ENCODE assay signal across 14 cellular contexts in the genomic region with DNA sequence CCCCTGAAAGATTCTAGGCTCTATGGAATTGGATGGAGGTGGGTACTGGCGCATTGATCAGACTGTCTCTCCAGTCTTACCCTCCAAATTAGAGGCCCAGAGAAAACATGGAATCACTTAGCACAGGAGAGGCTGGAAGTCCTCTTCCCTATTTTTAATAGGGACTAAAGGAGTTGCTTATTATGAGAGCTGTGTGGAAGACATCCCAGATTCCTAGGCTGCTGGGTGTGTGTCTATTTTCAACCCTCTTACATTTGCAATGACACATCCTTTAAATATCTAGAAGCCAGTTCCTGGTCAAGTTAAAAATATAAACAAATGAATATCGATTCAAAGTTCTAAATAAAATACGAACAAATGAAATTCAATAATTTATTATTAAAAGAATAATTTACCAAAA. TPM values are rescaled to one million over a fixed set of nuclear protein-coding genes. Genes with fewer than 3 reads are reported as not detected.
DNase-seq lines count a peak whose midpoint lies in the region; ATAC-seq and TF ChIP-seq lines count a peak whose summit lies in the region.
"Had no signal": no experiment of that assay in that cellular context is flagged by ENCODE, and none has a peak within 500 bp of the region (broad histone marks: within the 10 kb centered on the region; RNA-seq: fewer than 3 reads in every experiment).

No MANE protein-coding gene starts in this region.

- H3K36me3 Mint-ChIP-seq in type B pancreatic cell = no peaks in the 10 kb centered on the region
- H3K36me3 Mint-ChIP-seq: activated naive CD4-positive, alpha-beta T cell treated with anti-CD3 and anti-CD28 coated beads, Interleukin-2, amount 50 U/mL, for 24 hours had no signal

- no peaks in the 10 kb centered on the region for H4K20me1 ChIP-seq in GM23248 (ENCODE audit: insufficient read depth)

- in situ Hi-C loops in GM23248 (cut with MboI) = no loop called here

- peak overlapping the region; percentile 57 for H2AFZ ChIP-seq in GM23248

- 0 out of 2 replicates have a peak, but pooled peaks cover 4% of the 10 kb centered on the region for H3F3A ChIP-seq in GM23248 (ENCODE audit: insufficient read depth)

- H3K9ac ChIP-seq in GM23248 = no peak overlapping the region
- no peak overlapping the region for H3K9ac ChIP-seq in adipocyte (ENCODE audit: low read length)

- intact Hi-C loops in heart right ventricle (cut with DNase I) = no loop called here

- no peak overlapping the region for H3K4me3 Mint-ChIP-seq in type B pancreatic cell
- H3K4me3 Mint-ChIP-seq: activated CD8-positive, alpha-beta memory T cell treated with anti-CD3 and anti-CD28 coated beads, Interleukin-2, amount 10 ng/mL, durations not matched to agents 7 days and 5 days; activated naive CD4-positive, alpha-beta T cell treated with anti-CD3 and anti-CD28 coated beads, Interleukin-2, amount 50 U/mL, for 24 hours had no signal

- H3K9me3 Mint-ChIP-seq in type B pancreatic cell = no peaks in the 10 kb centered on the region
- H3K9me3 Mint-ChIP-seq: activated naive CD4-positive, alpha-beta T cell treated with anti-CD3 and anti-CD28 coated beads, Interleukin-2, amount 50 U/mL, for 24 hours had no signal

- H3K36me3 ChIP-seq in GM23248 (ENCODE audit: low read depth) = no peaks in the 10 kb centered on the region
- H3K36me3 ChIP-seq in adipocyte (ENCODE audit: control insufficient read depth, insufficient read depth, low read length, severe bottlenecking) = no peaks in the 10 kb centered on the region
- H3K36me3 ChIP-seq in heart right ventricle = no peaks in the 10 kb centered on the region
- H3K36me3 ChIP-seq: spleen, thoracic aorta had no signal

- H3K9me3 ChIP-seq in GM23248 (ENCODE audit: low read depth) = no peaks in the 10 kb centered on the region
- no peaks in the 10 kb centered on the region for H3K9me3 ChIP-seq in adipocyte (ENCODE audit: control insufficient read depth, low read length)
- no peaks in the 10 kb centered on the region for H3K9me3 ChIP-seq in heart right ventricle
- H3K9me3 ChIP-seq: spleen, thoracic aorta had no signal

- H3K79me2 ChIP-seq in GM23248 (ENCODE audit: insufficient read depth) = no peaks in the 10 kb centered on the region

- H3K27me3 ChIP-seq in GM23248 (replicated peaks; ENCODE audit: insufficient read depth) (no peaks in the 10 kb centered on the region), adipocyte (replicated peaks; ENCODE audit: control insufficient read depth, insufficient read depth, low read length) (no peaks in the 10 kb centered on the region), heart right ventricle (no peaks in the 10 kb centered on the region)
- H3K27me3 ChIP-seq: spleen had no signal

- no peak for TF ChIP-seq CTCF in heart right ventricle (IDR thresholded peaks at IDR 0.05)
- no peak for TF ChIP-seq CTCF in type B pancreatic cell (conservative IDR thresholded peaks at IDR 0.05)

- no peaks in the 10 kb centered on the region for H3K4me1 Mint-ChIP-seq in type B pancreatic cell (ENCODE audit: unreplicated experiment)

- H3K4me2 ChIP-seq in GM23248 (ENCODE audit: unreplicated experiment) = peak overlapping the region; percentile 27

- no peak overlapping the region for H3K27ac ChIP-seq in GM23248
- peak overlapping the region in 8 of 10 donors; percentile 45 to 85 (median 72) for H3K27ac ChIP-seq in heart right ventricle
- H3K27ac ChIP-seq: thoracic aorta had no signal

- H3K4me1 ChIP-seq in GM23248 (ENCODE audit: insufficient read depth) = peaks cover 26% of the 10 kb centered on the region
- peaks cover 42% of the 10 kb centered on the region for H3K4me1 ChIP-seq in adipocyte (ENCODE audit: control insufficient read depth, insufficient read depth, low read length)
- peaks cover 0 to 57% (median 14%) of the 10 kb centered on the region in 9 donors for H3K4me1 ChIP-seq in heart right ventricle

- no peaks in the 10 kb centered on the region for H3K27me3 Mint-ChIP-seq in type B pancreatic cell
- H3K27me3 Mint-ChIP-seq: activated CD8-positive, alpha-beta memory T cell treated with anti-CD3 and anti-CD28 coated beads, Interleukin-2, amount 10 ng/mL, durations not matched to agents 7 days and 5 days; activated naive CD4-positive, alpha-beta T cell treated with anti-CD3 and anti-CD28 coated beads, Interleukin-2, amount 50 U/mL, for 24 hours had no signal

- H3K9me2 ChIP-seq in GM23248 (ENCODE audit: insufficient read depth) = no peaks in the 10 kb centered on the region

- WGBS in GM23248 (ENCODE audit: low coverage in 1 of 2, low lambda C conversion rate in 2 of 2, missing lambda C conversion rate in 2 of 2), 2 experiments = 2 to 5% methylated on average over 3 of the region's 3 CpGs
- WGBS in heart right ventricle, 2 donors = 58 to 69% methylated on average over 3 of the region's 3 CpGs

- no peak overlapping the region for H3K4me3 ChIP-seq in GM23248
- H3K4me3 ChIP-seq in adipocyte (ENCODE audit: low read length) = peak overlapping the region; percentile 32
- H3K4me3 ChIP-seq in heart right ventricle = no peak overlapping the region
- H3K4me3 ChIP-seq: spleen, thoracic aorta had no signal

- ATAC-seq in heart right ventricle (peak; percentile 74 to 94 (median 85)), GM19397 (IDR thresholded peaks at IDR 0.05; ENCODE audit: unreplicated experiment) (no peak)

- H3K27ac Mint-ChIP-seq in type B pancreatic cell = no peak overlapping the region
- H3K27ac Mint-ChIP-seq: activated naive CD4-positive, alpha-beta T cell treated with anti-CD3 and anti-CD28 coated beads, Interleukin-2, amount 50 U/mL, for 24 hours had no signal

- DNase-seq in GM23248 = peak; percentile 61
- DNase-seq in adipocyte (ENCODE audit: low read depth) = peak; percentile 46
- DNase-seq in heart right ventricle = peak in 1 of 2 donors; percentile 25
- peak; percentile 41 for DNase-seq in stromal cell of bone marrow (ENCODE audit: low read depth)
- no peak for DNase-seq in NCI-H2029 treated with DMSO at 0.1 percent for 48 hours (lab: John Stamatoyannopoulos, UW)
- DNase-seq in type B pancreatic cell (ENCODE audit: extremely low spot score, unreplicated experiment) = no peak
- DNase-seq: activated CD8-positive, alpha-beta memory T cell treated with anti-CD3 and anti-CD28 coated beads, Interleukin-2, amount 10 ng/mL, durations not matched to agents 7 days and 5 days; DMS153; NCI-H1105 treated with DMSO at 0.1 percent for 48 hours; NCI-H510A treated with DMSO at 0.1 percent for 48 hours; spleen had no signal

RNA-seq across cellular contexts. Expression of gene ARID2, which starts 58.3 kb away (rescaled TPM):
- total RNA-seq in GM23248 (2014; rRNA removed; shearing (Covaris generic)) = 11.6 and 12.1 TPM in 2 replicates
- polyA plus RNA-seq in GM23248 (2016; fragmentation: Nextera tagmentation; extraction: Ambion mirVana) (9.0 and 11.7 TPM in 2 replicates), heart right ventricle (10 to 100 TPM in 1 of 2 donors, 1 to 10 TPM in 1; 3.0 to 13.1 TPM)
- total RNA-seq in heart right ventricle (10 to 100 TPM; 13.4 to 28.8 (median 19.3) TPM), type B pancreatic cell (ENCODE audit: low replicate concordance) (35.9 and 49.7 TPM in 2 replicates)

Comparison
In these comparisons a context has a peak if more than half of its experiments do, and no peak if none do; other contexts are left out.
1. DNase-seq: peak in GM23248 (single experiment), adipocyte (single experiment) and stromal cell of bone marrow (single experiment); none in NCI-H2029 treated with DMSO at 0.1 percent for 48 hours (single experiment) and type B pancreatic cell (single experiment).